In the genomic region with DNA sequence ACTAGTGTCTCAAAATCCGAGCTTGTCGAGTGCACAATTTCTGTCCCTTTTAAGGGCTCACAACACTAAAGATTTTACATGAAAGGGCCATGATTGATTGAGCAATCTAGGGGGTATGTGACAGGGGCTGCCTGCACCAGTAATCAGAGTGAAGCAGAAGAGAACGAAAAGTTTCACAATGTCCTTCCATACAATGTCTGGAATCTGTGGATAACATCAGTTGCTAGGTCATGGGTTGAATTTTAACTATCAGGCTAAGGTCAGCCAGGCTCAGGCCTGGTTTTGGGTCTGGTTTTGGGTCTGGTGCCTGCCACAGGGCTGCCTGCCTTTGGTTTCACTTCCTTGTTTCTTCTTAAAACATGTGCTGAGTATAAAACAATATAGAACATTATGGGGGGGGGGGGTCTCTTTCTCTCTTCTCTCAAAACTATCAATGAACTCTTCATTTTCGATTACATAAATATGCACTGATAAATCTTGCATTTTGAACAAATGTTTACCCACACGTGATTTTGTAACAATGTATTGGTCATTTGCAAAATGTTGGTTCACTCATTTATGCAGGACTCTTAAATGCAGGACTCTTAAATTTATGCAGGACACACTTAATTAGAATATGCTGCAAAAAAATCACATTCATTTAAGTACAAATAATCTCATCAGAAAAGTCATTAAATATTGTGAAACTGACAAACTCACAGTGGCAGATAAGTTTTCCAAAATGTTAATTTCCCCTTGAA, we compare ENCODE assay signal across 3 cellular contexts.
TF ChIP-seq lines count a peak whose summit lies in the region.

No MANE protein-coding gene starts in this region.

TF ChIP-seq in A549, 52 proteins besides CTCF, POLR2A, EP300 and RAD21:
- TF ChIP-seq HOXB5 (CRISPR knock-in tag; IDR thresholded peaks at IDR 0.05) (no peak), RARB (CRISPR knock-in tag; IDR thresholded peaks at IDR 0.05) (no peak), MAZ (IDR thresholded peaks at IDR 0.05; ENCODE audit: borderline replicate concordance, low read depth, low read length) (no peak), SMC3 (IDR thresholded peaks at IDR 0.05) (no peak), ZNF302 (CRISPR knock-in tag; IDR thresholded peaks at IDR 0.05) (no peak), CEBPB (IDR thresholded peaks at IDR 0.05) (peak; percentile 59 to 87; a peak in 3 of 4 replicates), GATA3 (IDR thresholded peaks at IDR 0.05; ENCODE audit: borderline replicate concordance) (peak; percentile 53; the same call in 1 of the 2 replicates), BHLHE40 (IDR thresholded peaks at IDR 0.05; ENCODE audit: low read depth, low read length) (no peak)

TF ChIP-seq in IMR-90, 13 proteins besides CTCF, POLR2A, EP300 and RAD21:
- TF ChIP-seq MAFK (IDR thresholded peaks at IDR 0.05; ENCODE audit: low read depth, low read length), result no peak
- TF ChIP-seq CHD1 (IDR thresholded peaks at IDR 0.05; ENCODE audit: low read depth, low read length), result no peak
- TF ChIP-seq, protein P1, sequence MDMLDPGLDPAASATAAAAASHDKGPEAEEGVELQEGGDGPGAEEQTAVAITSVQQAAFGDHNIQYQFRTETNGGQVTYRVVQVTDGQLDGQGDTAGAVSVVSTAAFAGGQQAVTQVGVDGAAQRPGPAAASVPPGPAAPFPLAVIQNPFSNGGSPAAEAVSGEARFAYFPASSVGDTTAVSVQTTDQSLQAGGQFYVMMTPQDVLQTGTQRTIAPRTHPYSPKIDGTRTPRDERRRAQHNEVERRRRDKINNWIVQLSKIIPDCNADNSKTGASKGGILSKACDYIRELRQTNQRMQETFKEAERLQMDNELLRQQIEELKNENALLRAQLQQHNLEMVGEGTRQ (IDR thresholded peaks at IDR 0.05; ENCODE audit: low read depth, low read length), result no peak
- TF ChIP-seq RCOR1 (IDR thresholded peaks at IDR 0.05; ENCODE audit: insufficient replicate concordance, low read length), result no peak
- no peak for TF ChIP-seq MXI1 (IDR thresholded peaks at IDR 0.05; ENCODE audit: borderline replicate concordance, low read depth, low read length)
- TF ChIP-seq RFX5 (IDR thresholded peaks at IDR 0.05; ENCODE audit: low read depth, low read length), result no peak
- no peak for TF ChIP-seq BHLHE40 (IDR thresholded peaks at IDR 0.05; ENCODE audit: low read depth, low read length)
- TF ChIP-seq NFE2L2 (IDR thresholded peaks at IDR 0.05; ENCODE audit: low read depth, low read length), result no peak
- TF ChIP-seq CEBPB (IDR thresholded peaks at IDR 0.05; ENCODE audit: low read depth, low read length), result no peak
- TF ChIP-seq, protein P2, sequence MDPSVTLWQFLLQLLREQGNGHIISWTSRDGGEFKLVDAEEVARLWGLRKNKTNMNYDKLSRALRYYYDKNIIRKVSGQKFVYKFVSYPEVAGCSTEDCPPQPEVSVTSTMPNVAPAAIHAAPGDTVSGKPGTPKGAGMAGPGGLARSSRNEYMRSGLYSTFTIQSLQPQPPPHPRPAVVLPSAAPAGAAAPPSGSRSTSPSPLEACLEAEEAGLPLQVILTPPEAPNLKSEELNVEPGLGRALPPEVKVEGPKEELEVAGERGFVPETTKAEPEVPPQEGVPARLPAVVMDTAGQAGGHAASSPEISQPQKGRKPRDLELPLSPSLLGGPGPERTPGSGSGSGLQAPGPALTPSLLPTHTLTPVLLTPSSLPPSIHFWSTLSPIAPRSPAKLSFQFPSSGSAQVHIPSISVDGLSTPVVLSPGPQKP (IDR thresholded peaks at IDR 0.05; ENCODE audit: borderline replicate concordance, low read depth, low read length), result no peak
- TF ChIP-seq SMC3 (IDR thresholded peaks at IDR 0.05; ENCODE audit: low read depth, low read length), result no peak
- no peak for TF ChIP-seq FOS (IDR thresholded peaks at IDR 0.05; ENCODE audit: low read depth, low read length)
- no peak for TF ChIP-seq MAZ (IDR thresholded peaks at IDR 0.05; ENCODE audit: borderline replicate concordance, low read depth, low read length)

TF ChIP-seq in HepG2, 621 proteins besides CTCF, POLR2A, EP300 and RAD21 (continues in another document):
- TF ChIP-seq, protein P3, sequence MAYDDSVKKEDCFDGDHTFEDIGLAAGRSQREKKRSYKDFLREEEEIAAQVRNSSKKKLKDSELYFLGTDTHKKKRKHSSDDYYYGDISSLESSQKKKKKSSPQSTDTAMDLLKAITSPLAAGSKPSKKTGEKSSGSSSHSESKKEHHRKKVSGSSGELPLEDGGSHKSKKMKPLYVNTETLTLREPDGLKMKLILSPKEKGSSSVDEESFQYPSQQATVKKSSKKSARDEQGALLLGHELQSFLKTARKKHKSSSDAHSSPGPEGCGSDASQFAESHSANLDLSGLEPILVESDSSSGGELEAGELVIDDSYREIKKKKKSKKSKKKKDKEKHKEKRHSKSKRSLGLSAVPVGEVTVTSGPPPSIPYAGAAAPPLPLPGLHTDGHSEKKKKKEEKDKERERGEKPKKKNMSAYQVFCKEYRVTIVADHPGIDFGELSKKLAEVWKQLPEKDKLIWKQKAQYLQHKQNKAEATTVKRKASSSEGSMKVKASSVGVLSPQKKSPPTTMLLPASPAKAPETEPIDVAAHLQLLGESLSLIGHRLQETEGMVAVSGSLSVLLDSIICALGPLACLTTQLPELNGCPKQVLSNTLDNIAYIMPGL (CRISPR knock-in tag; IDR thresholded peaks at IDR 0.05; ENCODE audit: borderline replicate concordance in 1 of 2, low read depth in 1 of 2), result no peak
- no peak for TF ChIP-seq NFE2L2 (IDR thresholded peaks at IDR 0.05; ENCODE audit: low read length)
- no peak for TF ChIP-seq ZNF563 (CRISPR knock-in tag; IDR thresholded peaks at IDR 0.05)
- TF ChIP-seq YY1 (IDR thresholded peaks at IDR 0.05; ENCODE audit: insufficient read depth, insufficient replicate concordance, low read depth, low read length), result no peak
- TF ChIP-seq YEATS4 (CRISPR knock-in tag; IDR thresholded peaks at IDR 0.05; ENCODE audit: borderline replicate concordance), result no peak
- TF ChIP-seq, protein P4, sequence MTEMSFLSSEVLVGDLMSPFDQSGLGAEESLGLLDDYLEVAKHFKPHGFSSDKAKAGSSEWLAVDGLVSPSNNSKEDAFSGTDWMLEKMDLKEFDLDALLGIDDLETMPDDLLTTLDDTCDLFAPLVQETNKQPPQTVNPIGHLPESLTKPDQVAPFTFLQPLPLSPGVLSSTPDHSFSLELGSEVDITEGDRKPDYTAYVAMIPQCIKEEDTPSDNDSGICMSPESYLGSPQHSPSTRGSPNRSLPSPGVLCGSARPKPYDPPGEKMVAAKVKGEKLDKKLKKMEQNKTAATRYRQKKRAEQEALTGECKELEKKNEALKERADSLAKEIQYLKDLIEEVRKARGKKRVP (CRISPR knock-in tag; IDR thresholded peaks at IDR 0.05), result 0 out of 4 replicates have a peak, but pooled peaks of 1 of the 2 experiments have one; percentile 20
- no peak for TF ChIP-seq ZNF234 (CRISPR knock-in tag; conservative IDR thresholded peaks at IDR 0.05)
- no peak for TF ChIP-seq LCORL (IDR thresholded peaks at IDR 0.05)
- TF ChIP-seq LCORL (CRISPR knock-in tag; IDR thresholded peaks at IDR 0.05), result peak; percentile 20; the same call in 1 of the 2 replicates
- TF ChIP-seq ZNF629 (CRISPR knock-in tag; conservative IDR thresholded peaks at IDR 0.05), result peak; percentile 49
- no peak for TF ChIP-seq ZNF562 (CRISPR knock-in tag; IDR thresholded peaks at IDR 0.05; ENCODE audit: borderline replicate concordance)
- peak; percentile 39; the same call in 1 of the 2 replicates for TF ChIP-seq GATAD2A (CRISPR knock-in tag; IDR thresholded peaks at IDR 0.05)
- TF ChIP-seq TEAD3 (CRISPR knock-in tag; optimal IDR thresholded peaks at IDR 0.05; ENCODE audit: borderline replicate concordance), result peak; percentile 29
- no peak for TF ChIP-seq ZBTB7A (CRISPR knock-in tag; IDR thresholded peaks at IDR 0.05)
- TF ChIP-seq, protein P5, sequence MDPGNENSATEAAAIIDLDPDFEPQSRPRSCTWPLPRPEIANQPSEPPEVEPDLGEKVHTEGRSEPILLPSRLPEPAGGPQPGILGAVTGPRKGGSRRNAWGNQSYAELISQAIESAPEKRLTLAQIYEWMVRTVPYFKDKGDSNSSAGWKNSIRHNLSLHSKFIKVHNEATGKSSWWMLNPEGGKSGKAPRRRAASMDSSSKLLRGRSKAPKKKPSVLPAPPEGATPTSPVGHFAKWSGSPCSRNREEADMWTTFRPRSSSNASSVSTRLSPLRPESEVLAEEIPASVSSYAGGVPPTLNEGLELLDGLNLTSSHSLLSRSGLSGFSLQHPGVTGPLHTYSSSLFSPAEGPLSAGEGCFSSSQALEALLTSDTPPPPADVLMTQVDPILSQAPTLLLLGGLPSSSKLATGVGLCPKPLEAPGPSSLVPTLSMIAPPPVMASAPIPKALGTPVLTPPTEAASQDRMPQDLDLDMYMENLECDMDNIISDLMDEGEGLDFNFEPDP (CRISPR knock-in tag; conservative IDR thresholded peaks at IDR 0.05), result no peak
- TF ChIP-seq CEBPG (CRISPR knock-in tag; IDR thresholded peaks at IDR 0.05), result peak; percentile 84
- TF ChIP-seq, protein P6, sequence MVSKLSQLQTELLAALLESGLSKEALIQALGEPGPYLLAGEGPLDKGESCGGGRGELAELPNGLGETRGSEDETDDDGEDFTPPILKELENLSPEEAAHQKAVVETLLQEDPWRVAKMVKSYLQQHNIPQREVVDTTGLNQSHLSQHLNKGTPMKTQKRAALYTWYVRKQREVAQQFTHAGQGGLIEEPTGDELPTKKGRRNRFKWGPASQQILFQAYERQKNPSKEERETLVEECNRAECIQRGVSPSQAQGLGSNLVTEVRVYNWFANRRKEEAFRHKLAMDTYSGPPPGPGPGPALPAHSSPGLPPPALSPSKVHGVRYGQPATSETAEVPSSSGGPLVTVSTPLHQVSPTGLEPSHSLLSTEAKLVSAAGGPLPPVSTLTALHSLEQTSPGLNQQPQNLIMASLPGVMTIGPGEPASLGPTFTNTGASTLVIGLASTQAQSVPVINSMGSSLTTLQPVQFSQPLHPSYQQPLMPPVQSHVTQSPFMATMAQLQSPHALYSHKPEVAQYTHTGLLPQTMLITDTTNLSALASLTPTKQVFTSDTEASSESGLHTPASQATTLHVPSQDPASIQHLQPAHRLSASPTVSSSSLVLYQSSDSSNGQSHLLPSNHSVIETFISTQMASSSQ (IDR thresholded peaks at IDR 0.05; ENCODE audit: low read depth), result no peak
- TF ChIP-seq, protein P6 (CRISPR knock-in tag; IDR thresholded peaks at IDR 0.05; ENCODE audit: borderline replicate concordance), result peak; percentile 66; the same call in 1 of the 2 replicates
- TF ChIP-seq KLF15 (CRISPR knock-in tag; IDR thresholded peaks at IDR 0.05; ENCODE audit: borderline replicate concordance), result no peak
- peak; percentile 86; the same call in 1 of the 2 replicates for TF ChIP-seq ZNF3 (CRISPR knock-in tag; IDR thresholded peaks at IDR 0.05)
- TF ChIP-seq PHF20 (CRISPR knock-in tag; IDR thresholded peaks at IDR 0.05), result no peak
- peak; percentile 95 for TF ChIP-seq ZNF331 (CRISPR knock-in tag; IDR thresholded peaks at IDR 0.05)
- no peak for TF ChIP-seq TP53 (CRISPR knock-in tag; conservative IDR thresholded peaks at IDR 0.05)
- TF ChIP-seq, protein P7, sequence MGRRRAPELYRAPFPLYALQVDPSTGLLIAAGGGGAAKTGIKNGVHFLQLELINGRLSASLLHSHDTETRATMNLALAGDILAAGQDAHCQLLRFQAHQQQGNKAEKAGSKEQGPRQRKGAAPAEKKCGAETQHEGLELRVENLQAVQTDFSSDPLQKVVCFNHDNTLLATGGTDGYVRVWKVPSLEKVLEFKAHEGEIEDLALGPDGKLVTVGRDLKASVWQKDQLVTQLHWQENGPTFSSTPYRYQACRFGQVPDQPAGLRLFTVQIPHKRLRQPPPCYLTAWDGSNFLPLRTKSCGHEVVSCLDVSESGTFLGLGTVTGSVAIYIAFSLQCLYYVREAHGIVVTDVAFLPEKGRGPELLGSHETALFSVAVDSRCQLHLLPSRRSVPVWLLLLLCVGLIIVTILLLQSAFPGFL (CRISPR knock-in tag; IDR thresholded peaks at IDR 0.05), result no peak
- TF ChIP-seq, protein P8, sequence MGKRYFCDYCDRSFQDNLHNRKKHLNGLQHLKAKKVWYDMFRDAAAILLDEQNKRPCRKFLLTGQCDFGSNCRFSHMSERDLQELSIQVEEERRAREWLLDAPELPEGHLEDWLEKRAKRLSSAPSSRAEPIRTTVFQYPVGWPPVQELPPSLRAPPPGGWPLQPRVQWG (CRISPR knock-in tag; IDR thresholded peaks at IDR 0.05; ENCODE audit: borderline replicate concordance, low read depth), result no peak
- no peak for TF ChIP-seq ZNF34 (CRISPR knock-in tag; IDR thresholded peaks at IDR 0.05; ENCODE audit: borderline replicate concordance)
- TF ChIP-seq ATF7 (IDR thresholded peaks at IDR 0.05), result no peak
- no peak for TF ChIP-seq ATF7 (CRISPR knock-in tag; IDR thresholded peaks at IDR 0.05)
- TF ChIP-seq ZNF619 (CRISPR knock-in tag; IDR thresholded peaks at IDR 0.05), result no peak
- TF ChIP-seq CEBPB (IDR thresholded peaks at IDR 0.05; ENCODE audit: borderline replicate concordance, low read depth, low read length), result peak; percentile 79
- no peak for TF ChIP-seq ZNF10 (CRISPR knock-in tag; IDR thresholded peaks at IDR 0.05; ENCODE audit: borderline replicate concordance, low read depth)
- no peak for TF ChIP-seq ZNF343 (CRISPR knock-in tag; IDR thresholded peaks at IDR 0.05)
- no peak for TF ChIP-seq HNF4A (CRISPR knock-in tag; IDR thresholded peaks at IDR 0.05)
- TF ChIP-seq, protein P9, sequence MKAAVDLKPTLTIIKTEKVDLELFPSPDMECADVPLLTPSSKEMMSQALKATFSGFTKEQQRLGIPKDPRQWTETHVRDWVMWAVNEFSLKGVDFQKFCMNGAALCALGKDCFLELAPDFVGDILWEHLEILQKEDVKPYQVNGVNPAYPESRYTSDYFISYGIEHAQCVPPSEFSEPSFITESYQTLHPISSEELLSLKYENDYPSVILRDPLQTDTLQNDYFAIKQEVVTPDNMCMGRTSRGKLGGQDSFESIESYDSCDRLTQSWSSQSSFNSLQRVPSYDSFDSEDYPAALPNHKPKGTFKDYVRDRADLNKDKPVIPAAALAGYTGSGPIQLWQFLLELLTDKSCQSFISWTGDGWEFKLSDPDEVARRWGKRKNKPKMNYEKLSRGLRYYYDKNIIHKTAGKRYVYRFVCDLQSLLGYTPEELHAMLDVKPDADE (CRISPR knock-in tag; IDR thresholded peaks at IDR 0.05), result no peak
- no peak for TF ChIP-seq ZNF746 (CRISPR knock-in tag; IDR thresholded peaks at IDR 0.05)
- no peak for TF ChIP-seq ZNF501 (CRISPR knock-in tag; IDR thresholded peaks at IDR 0.05)
